Comparison of ENCODE assay signal across 19 cellular contexts in the genomic region with DNA sequence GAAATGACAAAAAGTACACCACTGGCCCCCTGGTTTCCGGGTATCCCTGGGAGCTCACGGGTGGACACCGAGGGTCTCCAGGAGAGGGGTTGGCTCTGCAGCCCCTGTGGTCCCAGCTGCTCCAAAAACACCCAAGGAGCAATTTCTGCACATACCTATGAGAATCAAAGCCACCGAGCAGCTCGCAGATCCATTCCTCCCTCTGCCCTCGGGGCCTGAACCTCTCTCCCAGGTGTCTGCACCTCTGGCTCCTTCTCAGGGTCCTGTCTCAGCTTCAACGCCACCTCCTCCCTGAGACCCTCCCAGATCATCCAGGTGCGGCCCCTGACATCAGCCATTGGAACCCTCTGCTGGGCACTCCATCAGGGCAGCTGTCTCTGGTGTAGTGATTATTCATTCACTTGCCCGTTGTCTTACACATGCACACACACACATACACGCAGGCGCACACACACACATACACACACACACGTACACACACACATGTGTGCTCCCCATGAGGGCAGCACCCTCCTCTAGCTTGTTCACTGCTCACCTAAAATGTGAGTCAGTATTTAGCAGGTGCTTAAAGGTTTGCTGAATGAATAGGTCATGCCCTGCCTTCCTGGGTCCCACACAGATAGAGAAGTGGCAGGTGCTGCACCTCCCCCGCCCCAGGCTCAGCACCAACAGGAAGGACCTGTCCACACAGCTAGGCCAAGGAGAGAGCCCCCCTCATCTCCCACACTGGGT. TPM values are rescaled to one million over a fixed set of nuclear protein-coding genes. Genes with fewer than 3 reads are reported as not detected.
DNase-seq lines count a peak whose midpoint lies in the region; ATAC-seq and TF ChIP-seq lines count a peak whose summit lies in the region.
"Had no signal": no experiment of that assay in that cellular context is flagged by ENCODE, and none has a peak within 500 bp of the region (broad histone marks: within the 10 kb centered on the region; RNA-seq: fewer than 3 reads in every experiment).

No MANE protein-coding gene starts in this region.

- H3K18ac ChIP-seq in IMR-90 (ENCODE audit: low read depth, low read length) (no peak overlapping the region), trophoblast cell (ENCODE audit: low read length) (no peak overlapping the region)

- H2AFZ ChIP-seq in IMR-90 (replicated peaks; ENCODE audit: low read length, poor library complexity) (peak overlapping the region; percentile 11), trophoblast cell (ENCODE audit: insufficient read depth, low read length, poor library complexity) (no peak overlapping the region)

- TF ChIP-seq CTCF in IMR-90 (conservative IDR thresholded peaks at IDR 0.05; ENCODE audit: low read depth, low read length) = no peak
- TF ChIP-seq CTCF in endodermal cell (conservative IDR thresholded peaks at IDR 0.05) = no peak

- H3K4me3 Mint-ChIP-seq in endodermal cell = no peak overlapping the region
- H3K4me3 Mint-ChIP-seq: CD14-positive monocyte had no signal

- H3K9me3 Mint-ChIP-seq in endodermal cell = no peaks in the 10 kb centered on the region

- intact Hi-C loops in IMR-90 (cut with micrococcal nuclease) = no loop called here

- H2AK5ac ChIP-seq in IMR-90 (ENCODE audit: low read depth, low read length) = no peak overlapping the region
- no peak overlapping the region for H2AK5ac ChIP-seq in trophoblast cell (ENCODE audit: low read length)

- WGBS in IMR-90 (ENCODE audit: extremely low coverage in 2 of 2, insufficient read length in 1 of 2), 2 experiments = no CpG with 5 or more reads among the region's 13 CpGs
- WGBS in endodermal cell (ENCODE audit: insufficient coverage in 1 of 2, insufficient read length in 1 of 2), 2 experiments = 89 to 92% methylated on average over 9 to 13 of the region's 13 CpGs
- WGBS in trophoblast cell (ENCODE audit: extremely low coverage, insufficient coverage, insufficient read length) = no CpG with 5 or more reads among the region's 13 CpGs

- H2BK5ac ChIP-seq in IMR-90 (ENCODE audit: low read depth, low read length, poor library complexity, severe bottlenecking) (no peak overlapping the region), trophoblast cell (ENCODE audit: low read depth, low read length, poor library complexity) (no peak overlapping the region)

- H2AK9ac ChIP-seq in IMR-90 (replicated peaks; ENCODE audit: low read depth, low read length, poor library complexity) = no peak overlapping the region

- H3K4me1 ChIP-seq in IMR-90 (ENCODE audit: control insufficient read depth, insufficient read depth, low read length) (no peaks in the 10 kb centered on the region), endodermal cell (ENCODE audit: control insufficient read depth, insufficient read depth, low read length) (peaks cover 2% of the 10 kb centered on the region), trophoblast cell (ENCODE audit: control insufficient read depth in 1 of 2, insufficient read depth in 2 of 2, low read length in 2 of 2) (peaks cover 6 to 7% of the 10 kb centered on the region in 2 experiments)
- H3K4me1 ChIP-seq: HAP-1 had no signal

- no peaks in the 10 kb centered on the region for H3K27me3 ChIP-seq in IMR-90 (ENCODE audit: control insufficient read depth, insufficient read depth, low read length)
- peaks cover 33% of the 10 kb centered on the region for H3K27me3 ChIP-seq in endodermal cell (ENCODE audit: control insufficient read depth, insufficient read depth, low read length, poor library complexity, severe bottlenecking)
- H3K27me3 ChIP-seq in trophoblast cell (ENCODE audit: insufficient read depth, low read length) = peaks cover 21% of the 10 kb centered on the region

- H3K9me1 ChIP-seq in IMR-90 (ENCODE audit: insufficient read depth, low read length) = no peaks in the 10 kb centered on the region

- ATAC-seq in IMR-90 (ENCODE audit: low read depth) = no peak
- ATAC-seq: PC-3 had no signal

- CTCF ChIA-PET in IMR-90 (lab: Yijun Ruan, JAX) = no interaction called here

- no peak overlapping the region for H4K12ac ChIP-seq in trophoblast cell (ENCODE audit: low read depth, low read length)

- POLR2A ChIA-PET in IMR-90 (lab: Charles Lee; ENCODE audit: unreplicated experiment) = no interaction called here

- H3K79me1 ChIP-seq in IMR-90 (ENCODE audit: low read depth in 1 of 2, low read length in 2 of 2) (no peaks in the 10 kb centered on the region), trophoblast cell (ENCODE audit: low read length) (no peaks in the 10 kb centered on the region)

- no peak overlapping the region for H3K27ac Mint-ChIP-seq in endodermal cell

- H3K4me2 ChIP-seq in IMR-90 (ENCODE audit: low read depth, low read length) (no peak overlapping the region), trophoblast cell (ENCODE audit: low read length) (no peak overlapping the region)
- H3K4me2 ChIP-seq: KMS-11 had no signal

- H3K4me1 Mint-ChIP-seq in endodermal cell = peaks cover 2% of the 10 kb centered on the region
- H3K4me1 Mint-ChIP-seq: CD14-positive monocyte had no signal

- no peak overlapping the region for H2BK15ac ChIP-seq in IMR-90 (ENCODE audit: low read depth, low read length)

- H3K9ac ChIP-seq in IMR-90 (ENCODE audit: low read depth, low read length) = no peak overlapping the region
- no peak overlapping the region for H3K9ac ChIP-seq in endodermal cell (ENCODE audit: extremely low read depth, low read length, poor library complexity, severe bottlenecking)
- no peak overlapping the region for H3K9ac ChIP-seq in trophoblast cell (ENCODE audit: low read length)
- H3K9ac ChIP-seq: KMS-11 had no signal

- H4K91ac ChIP-seq in IMR-90 (ENCODE audit: insufficient read depth, low read depth, low read length) = no peak overlapping the region
- H4K91ac ChIP-seq in trophoblast cell (ENCODE audit: low read depth, low read length) = no peak overlapping the region

- no peak for TF ChIP-seq RAD21 in IMR-90 (IDR thresholded peaks at IDR 0.05; ENCODE audit: low read length)

- H4K5ac ChIP-seq in IMR-90 (ENCODE audit: low read depth, low read length) = no peak overlapping the region

- no peak overlapping the region for H2BK12ac ChIP-seq in trophoblast cell (ENCODE audit: low read length)

- H3K4me3 ChIP-seq in IMR-90 (ENCODE audit: insufficient read depth, low read depth, low read length) (no peak overlapping the region), endodermal cell (ENCODE audit: low read length) (no peak overlapping the region), trophoblast cell (ENCODE audit: low read depth, low read length) (peak overlapping the region; percentile 10)
- H3K4me3 ChIP-seq: HAP-1 had no signal

- no peaks in the 10 kb centered on the region for H3K79me2 ChIP-seq in trophoblast cell (ENCODE audit: control insufficient read depth, insufficient read depth, low read length, poor library complexity)

- no peaks in the 10 kb centered on the region for H3K36me3 Mint-ChIP-seq in endodermal cell (ENCODE audit: low read depth)
- H3K36me3 Mint-ChIP-seq: CD14-positive monocyte had no signal

- no peak overlapping the region for H3K27ac ChIP-seq in IMR-90 (ENCODE audit: insufficient read depth, low read length)
- no peak overlapping the region for H3K27ac ChIP-seq in endodermal cell (ENCODE audit: low read depth, low read length)
- H3K27ac ChIP-seq in trophoblast cell (ENCODE audit: low read depth, low read length) = no peak overlapping the region
- H3K27ac ChIP-seq: KMS-11 had no signal

- H3K14ac ChIP-seq in IMR-90 (replicated peaks; ENCODE audit: low read depth, low read length) (no peak overlapping the region), trophoblast cell (ENCODE audit: low read length) (no peak overlapping the region)

- DNase-seq in DMS53 treated with DMSO at 0.1 percent for 48 hours (lab: John Stamatoyannopoulos, UW; ENCODE audit: unreplicated experiment) = peak; percentile 18
- no peak for DNase-seq in IMR-90
- peak; percentile 51 for DNase-seq in endodermal cell
- no peak for DNase-seq in trophoblast cell
- no peak for DNase-seq in effector CD8-positive, alpha-beta T cell (lab: John Stamatoyannopoulos, UW)
- no peak for DNase-seq in NOMO-1 treated with dmso at 0.1 percent for 144 hours (lab: John Stamatoyannopoulos, UW; ENCODE audit: unreplicated experiment)
- DNase-seq in stimulated activated CD4-positive, alpha-beta T cell treated with anti-CD3 and anti-CD28 coated beads, Interleukin-2, amount 100 ng/mL, for 24 hours = no peak
- DNase-seq: AML-193, GF-D8, NCI-H1092, NCI-H1436 treated with DMSO at 0.1 percent for 48 hours, NCI-H2029, NCI-H2171, NCI-H446 treated with DMSO at 0.1 percent for 48 hours, NCI-H82, PC-3 had no signal

- H2BK120ac ChIP-seq in IMR-90 (ENCODE audit: low read depth, low read length) (no peak overlapping the region), trophoblast cell (ENCODE audit: insufficient read depth, low read length, poor library complexity) (no peak overlapping the region)

- H3K56ac ChIP-seq in IMR-90 (ENCODE audit: extremely low read depth, insufficient read depth, low read length) = no peak overlapping the region

- no peaks in the 10 kb centered on the region for H3K36me3 ChIP-seq in IMR-90 (ENCODE audit: control insufficient read depth, insufficient read depth, low read length)
- H3K36me3 ChIP-seq in endodermal cell (ENCODE audit: control insufficient read depth, insufficient read depth, low read length) = no peaks in the 10 kb centered on the region
- H3K36me3 ChIP-seq in trophoblast cell (ENCODE audit: control insufficient read depth in 1 of 2, insufficient read depth in 2 of 2, low read length in 2 of 2) = no peaks in the 10 kb centered on the region
- H3K36me3 ChIP-seq: HAP-1 had no signal

- H4K8ac ChIP-seq in IMR-90 (ENCODE audit: low read depth in 2 of 2, low read length in 2 of 2) (no peak overlapping the region), trophoblast cell (ENCODE audit: low read depth, low read length) (no peak overlapping the region)

- H3K4ac ChIP-seq in IMR-90 (ENCODE audit: low read depth, low read length) (no peak overlapping the region), trophoblast cell (ENCODE audit: low read depth, low read length) (no peak overlapping the region)

- in situ Hi-C loops in IMR-90 (cut with MboI; ENCODE audit: low sequenced_read_pairs) = no loop called here

- no TSS peak for BruUV-seq in IMR-90 (replicated peaks; lab: Mats Ljungman, UMichigan)

- no peak for TF ChIP-seq POLR2A in IMR-90 (IDR thresholded peaks at IDR 0.05; ENCODE audit: low read depth, low read length)

- peaks cover 39% of the 10 kb centered on the region for H3K9me3 ChIP-seq in IMR-90 (ENCODE audit: control insufficient read depth, insufficient read depth, low read length)
- no peaks in the 10 kb centered on the region for H3K9me3 ChIP-seq in endodermal cell (ENCODE audit: control insufficient read depth, low read length)
- H3K9me3 ChIP-seq in trophoblast cell (ENCODE audit: insufficient read depth, low read depth, low read length) = peaks cover 2% of the 10 kb centered on the region
- H3K9me3 ChIP-seq: HAP-1 had no signal

- dilution Hi-C loops in IMR-90 (cut with HindIII; ENCODE audit: low sequenced_read_pairs, unreplicated experiment) = no loop called here

- peaks cover 36% of the 10 kb centered on the region for H3K27me3 Mint-ChIP-seq in endodermal cell (ENCODE audit: insufficient read depth)

- no peaks in the 10 kb centered on the region for H4K20me1 ChIP-seq in IMR-90 (ENCODE audit: insufficient read depth, low read length)

- no peak overlapping the region for H3K23ac ChIP-seq in IMR-90 (ENCODE audit: low read depth, low read length)
- H3K23ac ChIP-seq in trophoblast cell (ENCODE audit: low read length) = no peak overlapping the region

- no peak overlapping the region for H2BK20ac ChIP-seq in IMR-90 (ENCODE audit: low read depth, low read length)

RNA-seq across cellular contexts. Expression of a gene that starts 5.9 kb away (rescaled TPM):
- total RNA-seq in IMR-90 (2012; rRNA removed) (not detected in 2 replicates), endodermal cell (1 to 10 TPM in 1 of 2 donors, under 1 TPM in 1; 0.13 to 3.4 TPM)
- not detected in 2 replicates for polyA plus RNA-seq in IMR-90 (2012; rRNA removed)
- polyA plus RNA-seq in IMR-90 (2012; cell fraction: cytosol; rRNA removed) = 0.04 TPM in 1 of 2 replicates, not detected in the other
- polyA plus RNA-seq in IMR-90 (2012; cell fraction: nucleus; rRNA removed; ENCODE audit: low replicate concordance) = 0.03 TPM in 1 of 2 replicates, not detected in the other
- polyA plus RNA-seq in endodermal cell (2013, experiment 1 of 2) = 8.4 TPM
- 11.0 TPM for polyA plus RNA-seq in endodermal cell (2013, experiment 2 of 2)
- 0.24 and 0.37 TPM in 2 replicates for polyA plus RNA-seq in trophoblast cell (2013)
- total RNA-seq: PC-3 had no signal
- polyA plus RNA-seq: CD14-positive monocyte had no signal

Comparison
In these comparisons a context has a peak if more than half of its experiments do, and no peak if none do; other contexts are left out.
1. DNase-seq: peak in DMS53 treated with DMSO at 0.1 percent for 48 hours (single experiment) and endodermal cell (single experiment); none in IMR-90 (single experiment), trophoblast cell (0 of 2), effector CD8-positive, alpha-beta T cell (single experiment), NOMO-1 treated with dmso at 0.1 percent for 144 hours (single experiment) and stimulated activated CD4-positive, alpha-beta T cell treated with anti-CD3 and anti-CD28 coated beads, Interleukin-2, amount 100 ng/mL, for 24 hours (0 of 2).